9 cellular contexts compared by ENCODE assay signal in the genomic region with DNA sequence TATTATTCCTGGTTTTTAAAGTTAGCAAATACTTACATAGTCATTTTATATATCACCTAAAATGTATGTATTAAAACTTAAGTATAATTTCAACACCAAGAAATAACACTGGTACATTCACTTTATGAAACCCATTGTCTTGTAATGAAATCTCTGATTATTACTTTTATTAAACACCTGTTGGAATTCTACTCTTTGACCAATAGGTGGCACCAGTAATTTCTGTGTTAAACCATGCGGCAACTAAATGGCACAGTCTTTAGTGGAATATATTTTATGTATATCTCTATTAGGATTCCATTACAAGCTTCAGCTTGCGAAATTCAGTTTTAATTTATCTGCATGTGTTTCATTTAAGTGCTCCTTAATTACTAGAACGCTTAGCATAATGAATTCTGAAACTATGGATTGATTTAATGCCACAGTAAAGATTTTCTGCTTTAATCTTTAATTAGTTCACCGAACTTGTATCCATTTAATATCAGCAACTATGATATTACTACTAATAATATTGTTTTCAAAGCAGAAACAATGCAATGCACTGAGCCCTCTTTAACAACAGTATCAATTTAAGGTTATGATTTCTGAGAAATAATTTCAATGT.
DNase-seq lines count a peak whose midpoint lies in the region; ATAC-seq and TF ChIP-seq lines count a peak whose summit lies in the region.
"Had no signal": no experiment of that assay in that cellular context is flagged by ENCODE, and none has a peak within 500 bp of the region (broad histone marks: within the 10 kb centered on the region; RNA-seq: fewer than 3 reads in every experiment).

No MANE protein-coding gene starts in this region.

- no peak overlapping the region for H3K9ac ChIP-seq in endodermal cell (ENCODE audit: extremely low read depth, low read length, poor library complexity, severe bottlenecking)

- no peaks in the 10 kb centered on the region for H3K79me2 ChIP-seq in ACC112 (ENCODE audit: control insufficient read depth, insufficient read depth, low read length, unreplicated experiment)

- H3K4me3 Mint-ChIP-seq in endodermal cell = no peak overlapping the region
- H3K4me3 Mint-ChIP-seq in progenitor cell of endocrine pancreas (ENCODE audit: low read depth) = no peak overlapping the region
- H3K4me3 Mint-ChIP-seq: stimulated activated naive B cell treated with anti-CD40 and anti-IgM and Interleukin-4, amounts not matched to agents 10 μg/mL and 1 μg/mL and 100 μg/mL, for 72 hours had no signal

- peak; percentile 18 for DNase-seq in GM13976 (ENCODE audit: low spot score)
- DNase-seq in NCI-H82 (lab: John Stamatoyannopoulos, UW) = peak; percentile 81
- DNase-seq in endodermal cell = no peak
- no peak for DNase-seq in progenitor cell of endocrine pancreas (ENCODE audit: low spot score, unreplicated experiment)
- DNase-seq in activated CD4-positive, alpha-beta T cell treated with anti-CD3 and anti-CD28 coated beads for 1 hour = no peak
- DNase-seq in DMS114 treated with DMSO at 0.1 percent for 48 hours (lab: John Stamatoyannopoulos, UW; ENCODE audit: unreplicated experiment) = no peak
- DNase-seq: stimulated activated naive B cell treated with anti-CD40 and anti-IgM and Interleukin-4, amounts not matched to agents 10 μg/mL and 1 μg/mL and 100 μg/mL, for 72 hours had no signal

- peaks cover 2% of the 10 kb centered on the region for H3K4me1 ChIP-seq in ACC112 (ENCODE audit: control insufficient read depth, insufficient read depth, low read length, unreplicated experiment)
- peaks cover 4% of the 10 kb centered on the region for H3K4me1 ChIP-seq in endodermal cell (ENCODE audit: control insufficient read depth, insufficient read depth, low read length)

- H3K36me3 ChIP-seq in ACC112 (ENCODE audit: insufficient read depth, low read length) (no peaks in the 10 kb centered on the region; the same call in 1 of the 2 replicates), endodermal cell (ENCODE audit: control insufficient read depth, insufficient read depth, low read length) (no peaks in the 10 kb centered on the region)

- ATAC-seq in HG03103 (IDR thresholded peaks at IDR 0.05; ENCODE audit: low read depth, unreplicated experiment) = peak; percentile 74

- H3K9me3 ChIP-seq in endodermal cell (ENCODE audit: control insufficient read depth, low read length) = no peaks in the 10 kb centered on the region

- no peaks in the 10 kb centered on the region for H3K9me3 Mint-ChIP-seq in endodermal cell
- peaks cover 6% of the 10 kb centered on the region for H3K9me3 Mint-ChIP-seq in progenitor cell of endocrine pancreas (ENCODE audit: low read depth)
- H3K9me3 Mint-ChIP-seq: stimulated activated naive B cell treated with anti-CD40 and anti-IgM and Interleukin-4, amounts not matched to agents 10 μg/mL and 1 μg/mL and 100 μg/mL, for 72 hours had no signal

- peaks cover 6% of the 10 kb centered on the region for H3K4me1 Mint-ChIP-seq in endodermal cell
- H3K4me1 Mint-ChIP-seq in progenitor cell of endocrine pancreas (ENCODE audit: low read depth) = peaks cover 7% of the 10 kb centered on the region
- H3K4me1 Mint-ChIP-seq: stimulated activated naive B cell treated with anti-CD40 and anti-IgM and Interleukin-4, amounts not matched to agents 10 μg/mL and 1 μg/mL and 100 μg/mL, for 72 hours had no signal

- no peaks in the 10 kb centered on the region for H3K27me3 Mint-ChIP-seq in endodermal cell (ENCODE audit: insufficient read depth)
- H3K27me3 Mint-ChIP-seq in progenitor cell of endocrine pancreas = no peaks in the 10 kb centered on the region
- H3K27me3 Mint-ChIP-seq: stimulated activated naive B cell treated with anti-CD40 and anti-IgM and Interleukin-4, amounts not matched to agents 10 μg/mL and 1 μg/mL and 100 μg/mL, for 72 hours had no signal

- H2AFZ ChIP-seq in ACC112 (ENCODE audit: low read length, unreplicated experiment) = peak overlapping the region; percentile 10

- TF ChIP-seq CTCF in GM13976 (IDR thresholded peaks at IDR 0.05; ENCODE audit: borderline replicate concordance, control extremely low read depth, extremely low read depth, insufficient read depth, missing control alignments) (peak; percentile 34), endodermal cell (conservative IDR thresholded peaks at IDR 0.05) (peak; percentile 83), progenitor cell of endocrine pancreas (IDR thresholded peaks at IDR 0.05; ENCODE audit: unreplicated experiment) (peak; percentile 72)

- no peak overlapping the region for H3K27ac Mint-ChIP-seq in endodermal cell
- no peak overlapping the region for H3K27ac Mint-ChIP-seq in progenitor cell of endocrine pancreas
- H3K27ac Mint-ChIP-seq: stimulated activated naive B cell treated with anti-CD40 and anti-IgM and Interleukin-4, amounts not matched to agents 10 μg/mL and 1 μg/mL and 100 μg/mL, for 72 hours had no signal

- H3K27me3 ChIP-seq in ACC112 (ENCODE audit: insufficient read depth, low read length) (no peaks in the 10 kb centered on the region), endodermal cell (ENCODE audit: control insufficient read depth, insufficient read depth, low read length, poor library complexity, severe bottlenecking) (no peaks in the 10 kb centered on the region)

- no peak overlapping the region for H3K4me3 ChIP-seq in ACC112 (ENCODE audit: low read depth, low read length)
- H3K4me3 ChIP-seq in endodermal cell (ENCODE audit: low read length) = no peak overlapping the region

- no peak overlapping the region for H3K27ac ChIP-seq in ACC112 (ENCODE audit: low read depth, low read length)
- no peak overlapping the region for H3K27ac ChIP-seq in endodermal cell (ENCODE audit: low read depth, low read length)

- WGBS in endodermal cell (ENCODE audit: insufficient coverage in 1 of 2, insufficient read length in 1 of 2), 2 experiments = 40% methylated on average over 4 of the region's 4 CpGs; no CpG with 5 or more reads in 1 of the 2 experiments

- in situ Hi-C loops in GM13976 (cut with MboI; ENCODE audit: low sequenced_read_pairs, unreplicated experiment) = no loop called here

- H3K36me3 Mint-ChIP-seq in endodermal cell (ENCODE audit: low read depth) (no peaks in the 10 kb centered on the region), progenitor cell of endocrine pancreas (ENCODE audit: insufficient read depth) (peaks cover 1% of the 10 kb centered on the region)
- H3K36me3 Mint-ChIP-seq: stimulated activated naive B cell treated with anti-CD40 and anti-IgM and Interleukin-4, amounts not matched to agents 10 μg/mL and 1 μg/mL and 100 μg/mL, for 72 hours had no signal

Comparison
In these comparisons a context has a peak if more than half of its experiments do, and no peak if none do; other contexts are left out.
1. DNase-seq: peak in GM13976 (single experiment) and NCI-H82 (single experiment); none in endodermal cell (single experiment), progenitor cell of endocrine pancreas (single experiment), activated CD4-positive, alpha-beta T cell treated with anti-CD3 and anti-CD28 coated beads for 1 hour (single experiment) and DMS114 treated with DMSO at 0.1 percent for 48 hours (single experiment).
2. Peak in every context shown above with its lines, with median percentiles within 50 percentile points of each other: CTCF ChIP-seq.